Comparison of ENCODE assay signal across 21 cellular contexts in the genomic region with DNA sequence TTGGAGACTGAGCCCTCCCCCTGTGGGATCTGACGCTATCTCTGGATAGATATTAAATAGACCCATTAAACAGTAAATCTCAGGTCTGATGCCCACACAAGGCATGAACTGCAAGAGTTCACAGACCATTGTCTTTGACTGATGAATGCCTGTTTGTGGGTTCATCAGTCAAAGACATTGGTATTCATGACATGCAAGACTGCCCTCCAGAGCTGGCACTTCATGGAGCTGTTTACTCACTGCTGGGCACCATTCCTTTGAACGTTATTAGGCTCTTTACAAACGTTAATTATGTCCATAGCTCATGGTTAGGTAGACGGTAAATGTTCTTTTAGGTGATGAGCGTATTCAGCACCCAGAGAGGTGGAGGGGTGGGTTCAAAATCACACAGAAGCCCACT.
"Had no signal": no experiment of that assay in that cellular context is flagged by ENCODE, and none has a peak within 500 bp of the region (broad histone marks: within the 10 kb centered on the region; RNA-seq: fewer than 3 reads in every experiment).

No MANE protein-coding gene starts in this region.

- DNase-seq: Kasumi-1, MM.1S, NCI-H1092 treated with DMSO at 0.1 percent for 48 hours, NCI-H1436, NCI-H187, NCI-H2081, NCI-H2107, NCI-H2227 treated with DMSO at 0.1 percent for 48 hours, NCI-H446, NCI-H510A, NCI-H524 treated with DMSO at 0.1 percent for 48 hours, NCI-H69, NCI-H774, Right ventricle myocardium superior, RPMI8226, SIG-M5 had no signal

- H3K9me3 Mint-ChIP-seq: IgD-negative memory B cell had no signal

- H3K36me3 Mint-ChIP-seq: IgD-negative memory B cell had no signal

- H3K27ac ChIP-seq: HL-60, KMS-11, SJSA1, SK-N-MC had no signal

- H3K4me3 Mint-ChIP-seq: IgD-negative memory B cell had no signal
